Comparison of ENCODE assay signal across 11 cellular contexts in genomic region chr1:223482766-223483165, GRCh38.
DNase-seq lines count a peak whose midpoint lies in the region; ATAC-seq lines count a peak whose summit lies in the region.
"Had no signal": no experiment of that assay in that cellular context is flagged by ENCODE, and none has a peak within 500 bp of the region (broad histone marks: within the 10 kb centered on the region; RNA-seq: fewer than 3 reads in every experiment).

No MANE protein-coding gene starts in this region.

- peak; percentile 94 for ATAC-seq in GM18867 (IDR thresholded peaks at IDR 0.05; ENCODE audit: unreplicated experiment)
- ATAC-seq in GM21526 (IDR thresholded peaks at IDR 0.05; ENCODE audit: low FRiP score, unreplicated experiment): peak; percentile 91
- ATAC-seq in HG03460 (IDR thresholded peaks at IDR 0.05; ENCODE audit: unreplicated experiment): no peak

- DNase-seq in NOMO-1 (lab: John Stamatoyannopoulos, UW; ENCODE audit: unreplicated experiment in 2 of 2) (peak; percentile 11 to 24), glomerular visceral epithelial cell (ENCODE audit: extremely low spot score) (peak; percentile 33), OCI-M1 (lab: John Stamatoyannopoulos, UW) (no peak)
- DNase-seq in stimulated activated CD4-positive, alpha-beta T cell treated with anti-CD3 and anti-CD28 coated beads, Interleukin-2, amount 100 ng/mL, for 48 hours: no peak
- DNase-seq: activated B cell treated with CpG ODN at 0.5 μM for 24 hours, activated gamma-delta T cell, islet precursor cell, NCI-H1694 had no signal

Comparison
In these comparisons a context has a peak if more than half of its experiments do, and no peak if none do; other contexts are left out.
1. DNase-seq: peak in NOMO-1 (2 of 2) and glomerular visceral epithelial cell (single experiment); none in OCI-M1 (single experiment) and stimulated activated CD4-positive, alpha-beta T cell treated with anti-CD3 and anti-CD28 coated beads, Interleukin-2, amount 100 ng/mL, for 48 hours (0 of 2).